In genomic region chr17:62215891-62216290, GRCh38 we compare ENCODE assay signal across 4 cellular contexts.
A peak's percentile ranks its signal among the peaks of the same experiment; 100 is the strongest.
DNase-seq lines count a peak whose midpoint lies in the region; ATAC-seq, FAIRE-seq and TF ChIP-seq lines count a peak whose summit lies in the region.
"Not testable (repeated sequence)": the region's sequence is repeated elsewhere in the genome, so short reads cannot be mapped to it uniquely, and the experiment has no call there.

No MANE protein-coding gene starts in this region.

- DNase-seq in GM18507 (ENCODE audit: extremely low spot score, insufficient read length, low read depth); PC-3; K562 (ENCODE audit: extremely low read depth in 1 of 4, low spot score in 3 of 4): not testable (repeated sequence)
- DNase-seq in osteoblast (ENCODE audit: insufficient read length, low spot score, missing footprints) = peak; percentile 17

- not testable (repeated sequence) for H3K9ac ChIP-seq in PC-3 (ENCODE audit: low read length); K562 (ENCODE audit: insufficient read depth in 1 of 2, low read depth in 2 of 2, low read length in 2 of 2)

- not testable (repeated sequence) for H3K36me3 ChIP-seq in PC-3 (ENCODE audit: low read depth, low read length); K562 (ENCODE audit: control insufficient read depth, insufficient read depth, low read length); osteoblast (ENCODE audit: insufficient read depth, low read length)

- CTCF ChIA-PET in PC-3 (lab: Charles Lee); K562 (lab: Yijun Ruan, JAX; ENCODE audit: low intra/inter-chr PET ratio): not testable (repeated sequence)

- not testable (repeated sequence) for H3F3A ChIP-seq in PC-3 (ENCODE audit: low read length, unreplicated experiment)

- TF ChIP-seq EP300 in K562 (IDR thresholded peaks at IDR 0.05; ENCODE audit: low read length) = not testable (repeated sequence)

- not testable (repeated sequence) for H3K9me1 ChIP-seq in K562 (ENCODE audit: control insufficient read depth, insufficient read depth, low read length)

- H3K9me2 ChIP-seq in PC-3 (replicated peaks; ENCODE audit: low read length) = not testable (repeated sequence)

- ATAC-seq in PC-3 = 0 out of 2 replicates have a peak, but pooled peaks have one; percentile 35
- ATAC-seq in K562 = not testable (repeated sequence)

- WGBS in K562 (ENCODE audit: insufficient coverage, low coverage, missing lambda C conversion rate) = 55% methylated on average over 6 of the region's 6 CpGs

- H3K27ac ChIP-seq in PC-3 (ENCODE audit: low read length); K562 (ENCODE audit: extremely low read depth, low read depth, low read length); osteoblast (ENCODE audit: low read depth, low read length): not testable (repeated sequence)

- POLR2A ChIA-PET in PC-3 (lab: Charles Lee; ENCODE audit: unreplicated experiment); K562 (lab: Yijun Ruan, JAX): not testable (repeated sequence)

- intact Hi-C loops in PC-3 (cut with micrococcal nuclease); K562 (cut with micrococcal nuclease): not testable (repeated sequence)

- H3K4me1 ChIP-seq in PC-3 (ENCODE audit: insufficient read depth, low read length); K562 (replicated peaks in 1 of 2; ENCODE audit: control insufficient read depth in 2 of 2, insufficient read depth in 2 of 2, low read length in 2 of 2); osteoblast (ENCODE audit: insufficient read depth, low read length): not testable (repeated sequence)

- not testable (repeated sequence) for TF ChIP-seq CTCF in PC-3 (conservative IDR thresholded peaks at IDR 0.05; ENCODE audit: low read depth, low read length); K562 (IDR thresholded peaks at IDR 0.05 in 2 of 3, conservative IDR thresholded peaks at IDR 0.05 in 1 of 3; ENCODE audit: insufficient read depth in 2 of 3, low read depth in 1 of 3, low read length in 3 of 3); osteoblast (IDR thresholded peaks at IDR 0.05; ENCODE audit: extremely low read depth, low read depth, low read length)

- H2AFZ ChIP-seq in PC-3 (ENCODE audit: low read length); K562 (ENCODE audit: low read depth, low read length); osteoblast (ENCODE audit: low read length): not testable (repeated sequence)

- TF ChIP-seq RAD21 in K562 (CRISPR knock-in tag; conservative IDR thresholded peaks at IDR 0.05 in 1 of 2, IDR thresholded peaks at IDR 0.05 in 1 of 2) = not testable (repeated sequence)

- not testable (repeated sequence) for H3K4me2 ChIP-seq in PC-3 (ENCODE audit: low read length); K562 (ENCODE audit: insufficient read depth, low read length); osteoblast (ENCODE audit: insufficient read depth, low read length)

- H4K20me1 ChIP-seq in PC-3 (ENCODE audit: low read length); K562 (replicated peaks; ENCODE audit: control insufficient read depth, insufficient read depth, low read length); osteoblast (ENCODE audit: insufficient read depth, low read length): not testable (repeated sequence)

- H3K9me3 ChIP-seq in PC-3 (ENCODE audit: low read length); K562 (replicated peaks; ENCODE audit: control insufficient read depth, insufficient read depth, low read depth, low read length); osteoblast (ENCODE audit: low read depth, low read length): not testable (repeated sequence)

- not testable (repeated sequence) for BruUV-seq in PC-3 (replicated peaks; lab: Mats Ljungman, UMichigan); K562 (replicated peaks; lab: Mats Ljungman, UMichigan)

- not testable (repeated sequence) for H3K27me3 ChIP-seq in PC-3 (ENCODE audit: low read length); K562 (ENCODE audit: control insufficient read depth in 2 of 2, insufficient read depth in 2 of 2, low read length in 2 of 2); osteoblast (ENCODE audit: insufficient read depth, low read length)

- H3K79me2 ChIP-seq in PC-3 (ENCODE audit: low read length); K562 (ENCODE audit: control insufficient read depth, insufficient read depth, low read length); osteoblast (ENCODE audit: insufficient read depth, low read length): not testable (repeated sequence)

- TF ChIP-seq POLR2A in K562 (conservative IDR thresholded peaks at IDR 0.05) = not testable (repeated sequence)

- not testable (repeated sequence) for H3K4me3 ChIP-seq in PC-3 (ENCODE audit: low read length); K562; osteoblast (ENCODE audit: insufficient read depth, low read length)

- FAIRE-seq in GM18507 (lab: Jason Lieb, UNC) = peak; percentile 33
- not testable (repeated sequence) for FAIRE-seq in K562 (lab: Jason Lieb, UNC)

- in situ Hi-C loops in K562 (cut with MboI) = not testable (repeated sequence)

TF ChIP-seq in K562, 482 proteins besides CTCF, POLR2A, EP300 and RAD21:
- TF ChIP-seq BCOR (IDR thresholded peaks at IDR 0.05) = peak; percentile 58; the same call in 1 of the 2 replicates
- TF ChIP-seq CBX3 (IDR thresholded peaks at IDR 0.05; ENCODE audit: borderline replicate concordance in 1 of 2, low read length in 2 of 2) = 0 out of 3 replicates have a peak, but pooled peaks of 1 of the 2 experiments have one; percentile 16
- TF ChIP-seq, protein P1, sequence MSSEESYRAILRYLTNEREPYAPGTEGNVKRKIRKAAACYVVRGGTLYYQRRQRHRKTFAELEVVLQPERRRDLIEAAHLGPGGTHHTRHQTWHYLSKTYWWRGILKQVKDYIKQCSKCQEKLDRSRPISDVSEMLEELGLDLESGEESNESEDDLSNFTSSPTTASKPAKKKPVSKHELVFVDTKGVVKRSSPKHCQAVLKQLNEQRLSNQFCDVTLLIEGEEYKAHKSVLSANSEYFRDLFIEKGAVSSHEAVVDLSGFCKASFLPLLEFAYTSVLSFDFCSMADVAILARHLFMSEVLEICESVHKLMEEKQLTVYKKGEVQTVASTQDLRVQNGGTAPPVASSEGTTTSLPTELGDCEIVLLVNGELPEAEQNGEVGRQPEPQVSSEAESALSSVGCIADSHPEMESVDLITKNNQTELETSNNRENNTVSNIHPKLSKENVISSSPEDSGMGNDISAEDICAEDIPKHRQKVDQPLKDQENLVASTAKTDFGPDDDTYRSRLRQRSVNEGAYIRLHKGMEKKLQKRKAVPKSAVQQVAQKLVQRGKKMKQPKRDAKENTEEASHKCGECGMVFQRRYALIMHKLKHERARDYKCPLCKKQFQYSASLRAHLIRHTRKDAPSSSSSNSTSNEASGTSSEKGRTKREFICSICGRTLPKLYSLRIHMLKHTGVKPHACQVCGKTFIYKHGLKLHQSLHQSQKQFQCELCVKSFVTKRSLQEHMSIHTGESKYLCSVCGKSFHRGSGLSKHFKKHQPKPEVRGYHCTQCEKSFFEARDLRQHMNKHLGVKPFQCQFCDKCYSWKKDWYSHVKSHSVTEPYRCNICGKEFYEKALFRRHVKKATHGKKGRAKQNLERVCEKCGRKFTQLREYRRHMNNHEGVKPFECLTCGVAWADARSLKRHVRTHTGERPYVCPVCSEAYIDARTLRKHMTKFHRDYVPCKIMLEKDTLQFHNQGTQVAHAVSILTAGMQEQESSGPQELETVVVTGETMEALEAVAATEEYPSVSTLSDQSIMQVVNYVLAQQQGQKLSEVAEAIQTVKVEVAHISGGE (CRISPR knock-in tag; IDR thresholded peaks at IDR 0.05) = 0 out of 6 replicates have a peak, but pooled peaks of 1 of the 3 experiments have one; percentile 15
- TF ChIP-seq ZNF146 (CRISPR knock-in tag; IDR thresholded peaks at IDR 0.05; ENCODE audit: unreplicated experiment) = peak; percentile 91
- 0 out of 2 replicates have a peak, but pooled peaks have one; percentile 51 for TF ChIP-seq SMARCA5 (IDR thresholded peaks at IDR 0.05)
